Comparison of ENCODE assay signal across 11 cellular contexts in the genomic region with DNA sequence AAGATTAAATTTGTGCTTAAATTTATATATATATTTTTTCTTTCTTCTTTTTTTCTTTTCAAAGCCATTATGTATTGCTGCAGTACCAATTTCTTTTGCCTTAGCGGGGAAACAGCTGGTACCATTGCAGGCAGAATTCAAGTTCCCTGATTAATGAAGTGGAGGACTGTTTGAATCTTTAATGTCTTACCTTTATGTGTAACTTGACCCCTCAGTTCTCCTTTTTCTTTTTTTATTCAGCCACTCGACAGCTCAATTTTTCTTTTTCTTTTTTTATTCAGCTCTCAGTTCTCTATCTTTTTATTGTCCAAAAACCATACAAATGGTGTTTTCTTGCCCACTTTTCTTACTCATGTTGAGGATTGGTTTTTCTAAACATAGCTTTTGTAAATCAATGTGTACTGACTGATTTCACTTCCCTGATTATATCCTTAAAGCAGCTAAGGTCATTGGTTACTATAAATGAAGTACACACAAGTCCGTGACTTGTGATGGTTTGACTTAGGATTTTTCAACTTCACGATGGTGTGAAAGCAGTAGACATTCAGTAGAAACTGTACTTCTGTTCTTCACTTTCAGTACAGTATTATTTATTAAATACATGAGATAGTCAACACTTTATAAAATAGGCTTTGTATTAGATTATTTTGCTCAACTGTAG. TPM values are rescaled to one million over a fixed set of nuclear protein-coding genes. Genes with fewer than 3 reads are reported as not detected.
DNase-seq lines count a peak whose midpoint lies in the region; ATAC-seq, FAIRE-seq and TF ChIP-seq lines count a peak whose summit lies in the region.
"Had no signal": no experiment of that assay in that cellular context is flagged by ENCODE, and none has a peak within 500 bp of the region (broad histone marks: within the 10 kb centered on the region; RNA-seq: fewer than 3 reads in every experiment).

No MANE protein-coding gene starts in this region.

- BruUV-seq in GM12878 (replicated peaks; lab: Mats Ljungman, UMichigan) = no TSS peak

- CTCF ChIA-PET in GM12878 (lab: Yijun Ruan, JAX) = interaction anchor here (0.8 to 1.9 kb wide), 5 partner anchors 13 to 156 kb away, joined by 3 to 7 read pairs (median 3); no protein-coding TSS in a partner anchor

- SMC1A ChIA-PET in GM12878 (lab: Charles Lee; ENCODE audit: uncharacterized antibody, unreplicated experiment) = interaction anchor here (0.9 to 2.4 kb wide), 7 partner anchors 8 to 21 kb away, joined by 3 to 9 read pairs (median 3); no protein-coding TSS in a partner anchor

- WGBS in GM12878 (ENCODE audit: insufficient coverage, insufficient replicate concordance, low lambda C conversion rate, missing lambda C conversion rate) = 40% methylated on average over 4 of the region's 4 CpGs

- TF ChIP-seq RAD21 in GM12878 (IDR thresholded peaks at IDR 0.05; ENCODE audit: insufficient read depth, low read depth, low read length) = no peak

- H2AFZ ChIP-seq in GM12878 (ENCODE audit: control insufficient read depth, low read depth, low read length) = no peak overlapping the region

- H3K4me2 ChIP-seq in GM12878 (ENCODE audit: control insufficient read depth, insufficient read depth) = peak overlapping the region; percentile 55

- H3K9me3 ChIP-seq in GM12878 (replicated peaks; ENCODE audit: control insufficient read depth, insufficient read depth, low read length) = peaks cover 6% of the 10 kb centered on the region; the same call in 2 of the 3 replicates

- H3K9ac ChIP-seq in GM12878 (ENCODE audit: control insufficient read depth, insufficient read depth, low read length) = no peak overlapping the region

- FAIRE-seq in GM12878 (lab: Jason Lieb, UNC) = peak; percentile 61

- peaks cover 37% of the 10 kb centered on the region for H3K79me2 ChIP-seq in GM12878 (ENCODE audit: control insufficient read depth, insufficient read depth, low read length)

- H3K27me3 ChIP-seq in GM12878 (replicated peaks in 1 of 2; ENCODE audit: control insufficient read depth in 2 of 2, insufficient read depth in 2 of 2, low read length in 1 of 2) = no peaks in the 10 kb centered on the region
- H3K27me3 ChIP-seq: heart left ventricle had no signal

- POLR2A ChIA-PET in GM12878 (lab: Charles Lee) = interaction anchor here (0.7 kb wide), 1 partner anchor 22 kb away, joined by 3 read pairs; no protein-coding TSS in a partner anchor

- H4K20me1 ChIP-seq in GM12878 (ENCODE audit: control insufficient read depth, insufficient read depth) = no peaks in the 10 kb centered on the region

- H3K36me3 ChIP-seq in GM12878 (ENCODE audit: control insufficient read depth in 2 of 2, insufficient read depth in 2 of 2, low read length in 1 of 2) = 0 out of 4 replicates have a peak, but pooled peaks cover 0 to 3% of the 10 kb centered on the region in 2 experiments
- H3K36me3 ChIP-seq: heart left ventricle had no signal

- in situ Hi-C loops in GM12878 (cut with MboI) = no loop called here

- RAD21 ChIA-PET in GM12878 (lab: Charles Lee; ENCODE audit: unreplicated experiment) = interaction anchor here (0.8 to 1.4 kb wide), 3 partner anchors 12 to 55 kb away, joined by 3 to 6 read pairs (median 3); a partner anchor contains a TSS

- TF ChIP-seq CTCF in GM12878 (IDR thresholded peaks at IDR 0.05 in 2 of 3, conservative IDR thresholded peaks at IDR 0.05 in 1 of 3; ENCODE audit: control insufficient read depth in 2 of 3, extremely low read depth in 1 of 3, insufficient read depth in 1 of 3, low read depth in 3 of 3, low read length in 3 of 3) = no peak

- peak overlapping the region; percentile 24; the same call in 1 of the 2 replicates for H3K27ac ChIP-seq in GM12878 (ENCODE audit: control insufficient read depth, insufficient read depth)

- H3K4me1 ChIP-seq in GM12878 (ENCODE audit: control insufficient read depth, insufficient read depth, low read length) = peaks cover 12% of the 10 kb centered on the region; the same call in 1 of the 2 replicates

- intact Hi-C loops in GM12878 (cut with micrococcal nuclease; ENCODE audit: unreplicated experiment) = no loop called here

- no peak for TF ChIP-seq POLR2A in GM12878 (IDR thresholded peaks at IDR 0.05; ENCODE audit: low read depth, low read length)

- ATAC-seq in GM18858 (IDR thresholded peaks at IDR 0.05; ENCODE audit: unreplicated experiment) (peak; percentile 88), GM21423 (IDR thresholded peaks at IDR 0.05; ENCODE audit: unreplicated experiment) (peak; percentile 78), HG03175 (IDR thresholded peaks at IDR 0.05; ENCODE audit: unreplicated experiment) (peak; percentile 73), GM12878 (peak; percentile 86)

- DNase-seq in GM12878 (ENCODE audit: low read depth, low spot score) = no peak
- no peak for DNase-seq in SIG-M5 (lab: John Stamatoyannopoulos, UW)
- DNase-seq in stimulated activated CD4-positive, alpha-beta T cell treated with anti-CD3 and anti-CD28 coated beads, Interleukin-1b, Interleukin-23, amount 100 ng/mL, for 48 hours = no peak
- DNase-seq in UCSD-AML1 (lab: John Stamatoyannopoulos, UW; ENCODE audit: unreplicated experiment) = no peak
- DNase-seq: activated CD4-positive, alpha-beta T cell treated with anti-CD3 and anti-CD28 coated beads, Interleukin-2, amount 10 ng/mL, durations not matched to agents 7 days and 5 days; heart left ventricle; NCI-H2029 treated with DMSO at 0.1 percent for 48 hours; retina had no signal

- no peak overlapping the region for H3K4me3 ChIP-seq in GM12878
- H3K4me3 ChIP-seq: heart left ventricle had no signal

- TF ChIP-seq EP300 in GM12878 (IDR thresholded peaks at IDR 0.05; ENCODE audit: borderline replicate concordance in 1 of 2, control insufficient read depth in 1 of 2, low read depth in 2 of 2, low read length in 2 of 2) = no peak

TF ChIP-seq in GM12878, 131 proteins besides CTCF, POLR2A, EP300 and RAD21:
- TF ChIP-seq MEF2B (IDR thresholded peaks at IDR 0.05; ENCODE audit: partially characterized antibody, poor library complexity, severe bottlenecking) (peak; percentile 81), MTA3 (IDR thresholded peaks at IDR 0.05; ENCODE audit: borderline replicate concordance, low read length) (0 out of 2 replicates have a peak, but pooled peaks have one; percentile 47), MEF2A (IDR thresholded peaks at IDR 0.05; ENCODE audit: insufficient read depth, low read depth, low read length) (peak; percentile 41; the same call in 1 of the 2 replicates), SPI1 (IDR thresholded peaks at IDR 0.05; ENCODE audit: borderline replicate concordance, insufficient read depth, low read depth, low read length) (peak; percentile 35; the same call in 1 of the 2 replicates), ZNF217 (IDR thresholded peaks at IDR 0.05) (peak; percentile 70; the same call in 1 of the 2 replicates), RFX5 (IDR thresholded peaks at IDR 0.05; ENCODE audit: low read depth, low read length) (no peak), NR2F1 (conservative IDR thresholded peaks at IDR 0.05) (no peak), BMI1 (IDR thresholded peaks at IDR 0.05; ENCODE audit: borderline replicate concordance) (no peak), RUNX3 (IDR thresholded peaks at IDR 0.05; ENCODE audit: low read length) (peak; percentile 48), KAT2A (conservative IDR thresholded peaks at IDR 0.05; ENCODE audit: control insufficient read depth, low read depth, low read length) (no peak), ESRRA (IDR thresholded peaks at IDR 0.05; ENCODE audit: low read length) (no peak), NFIC (IDR thresholded peaks at IDR 0.05; ENCODE audit: low read depth, low read length) (peak; percentile 51; the same call in 1 of the 2 replicates)
- TF ChIP-seq, protein P1, sequence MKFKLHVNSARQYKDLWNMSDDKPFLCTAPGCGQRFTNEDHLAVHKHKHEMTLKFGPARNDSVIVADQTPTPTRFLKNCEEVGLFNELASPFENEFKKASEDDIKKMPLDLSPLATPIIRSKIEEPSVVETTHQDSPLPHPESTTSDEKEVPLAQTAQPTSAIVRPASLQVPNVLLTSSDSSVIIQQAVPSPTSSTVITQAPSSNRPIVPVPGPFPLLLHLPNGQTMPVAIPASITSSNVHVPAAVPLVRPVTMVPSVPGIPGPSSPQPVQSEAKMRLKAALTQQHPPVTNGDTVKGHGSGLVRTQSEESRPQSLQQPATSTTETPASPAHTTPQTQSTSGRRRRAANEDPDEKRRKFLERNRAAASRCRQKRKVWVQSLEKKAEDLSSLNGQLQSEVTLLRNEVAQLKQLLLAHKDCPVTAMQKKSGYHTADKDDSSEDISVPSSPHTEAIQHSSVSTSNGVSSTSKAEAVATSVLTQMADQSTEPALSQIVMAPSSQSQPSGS (IDR thresholded peaks at IDR 0.05; ENCODE audit: low read length) = peak; percentile 25; the same call in 1 of the 2 replicates

RNA-seq across cellular contexts. Expression of a gene that starts 22.8 kb away (rescaled TPM):
- total RNA-seq in GM12878 (2013; cell fraction: nucleolus; rRNA removed) = 253 and 262 TPM in 2 replicates
- 43.9 and 52.9 TPM in 2 replicates for total RNA-seq in GM12878 (2014; rRNA removed)
- 67.7 and 70.5 TPM in 2 replicates for total RNA-seq in GM12878 (2014; rRNA removed; fragmentation: Illumina TruSeq; extraction: Trizol)
- total RNA-seq in GM12878 (2021) = 60.2 and 62.2 TPM in 2 replicates
- polyA plus RNA-seq in GM12878 (2011; ENCODE audit: low read depth) = 29.0 TPM
- 116 and 178 TPM in 2 replicates for polyA plus RNA-seq in GM12878 (2011; rRNA removed)
- polyA plus RNA-seq in GM12878 (2011; cell fraction: cytosol; rRNA removed) = 37.7 and 42.4 TPM in 2 replicates
- polyA plus RNA-seq in GM12878 (2011; cell fraction: nucleus; rRNA removed) = 147 and 162 TPM in 2 replicates
- 29.3 and 48.1 TPM in 2 replicates for polyA plus RNA-seq in GM12878 (2012)
- 50.4 and 61.7 TPM in 2 replicates for polyA plus RNA-seq in GM12878 (2014; fragmentation: Illumina TruSeq; extraction: Trizol)
- polyA plus RNA-seq in GM12878 (2014; fragmentation: Nextera tagmentation; extraction: Ambion mirVana) = 10 to 100 TPM; 20.6 to 21.0 TPM
- polyA plus RNA-seq in GM12878 (2014; rRNA removed) = 35.4 and 48.3 TPM in 2 replicates
- polyA plus RNA-seq in GM12878 (2016; fragmentation: Nextera tagmentation; extraction: Ambion mirVana) = 10 to 100 TPM; 59.8 to 64.6 TPM
- polyA minus RNA-seq in GM12878 (2011; rRNA and poly(A)+ RNA removed) = 108 and 157 TPM in 2 replicates
- 33.1 and 49.5 TPM in 2 replicates for polyA minus RNA-seq in GM12878 (2011; cell fraction: cytosol; rRNA and poly(A)+ RNA removed)
- 108 and 150 TPM in 2 replicates for polyA minus RNA-seq in GM12878 (2011; cell fraction: nucleus; rRNA and poly(A)+ RNA removed)
